Comparison of ENCODE assay signal across 28 cellular contexts in genomic region chr3:135169651-135170050, GRCh38.
"Had no signal": no experiment of that assay in that cellular context is flagged by ENCODE, and none has a peak within 500 bp of the region (broad histone marks: within the 10 kb centered on the region; RNA-seq: fewer than 3 reads in every experiment).

No MANE protein-coding gene starts in this region.

- H3K36me3 ChIP-seq: ascending aorta, breast epithelium, cardiac muscle cell, colonic mucosa, heart right ventricle had no signal

- DNase-seq: activated CD4-positive, alpha-beta memory T cell treated with anti-CD3 and anti-CD28 coated beads for 36 hours; activated CD4-positive, alpha-beta T cell treated with anti-CD3 and anti-CD28 coated beads for 36 hours; activated CD4-positive, alpha-beta T cell treated with anti-CD3 and anti-CD28 coated beads, Interleukin-2, amount 10 ng/mL, durations not matched to agents 24 days and 14 days; activated CD4-positive, CD25-positive, alpha-beta regulatory T cell; activated CD4-positive, CD25-positive, alpha-beta regulatory T cell treated with anti-CD3 and anti-CD28 coated beads, Interleukin-2, amount 50 U/mL, for 72 hours; activated CD8-positive, alpha-beta memory T cell treated with anti-CD3 and anti-CD28 coated beads, Interleukin-2, amount 10 ng/mL, durations not matched to agents 7 days and 5 days; activated CD8-positive, alpha-beta memory T cell treated with anti-CD3 and anti-CD28 coated beads, Interleukin-2, amount 50 U/mL, for 4 hours; activated CD8-positive, alpha-beta T cell treated with anti-CD3 and anti-CD28 coated beads, Interleukin-2, amount 10 ng/mL, durations not matched to agents 7 days and 5 days; activated effector memory CD4-positive, alpha-beta T cell treated with anti-CD3 and anti-CD28 coated beads, Interleukin-2, amount 50 U/mL, for 16 hours; activated naive CD4-positive, alpha-beta T cell treated with anti-CD3 and anti-CD28 coated beads for 36 hours; activated naive CD8-positive, alpha-beta T cell treated with anti-CD3 and anti-CD28 coated beads, Interleukin-2, amount 10 ng/mL, durations not matched to agents 7 days and 5 days; activated T-cell treated with anti-CD3 and anti-CD28 coated beads, Interleukin-2, amount 50 U/mL, for 1 hour; activated T-cell treated with anti-CD3 and anti-CD28 coated beads, Interleukin-2, amount 50 U/mL, for 48 hours; central memory CD4-positive, alpha-beta T cell; cerebellar nuclear complex; colonic mucosa; effector memory CD4-positive, alpha-beta T cell; endodermal cell; foreskin keratinocyte; heart right ventricle; T-helper 1 cell; T-helper 17 cell; T1000 had no signal

- H3K9me3 ChIP-seq: ascending aorta, breast epithelium, colonic mucosa, esophagus muscularis mucosa, gastroesophageal sphincter, heart right ventricle had no signal

- H3K4me3 ChIP-seq: ascending aorta, breast epithelium, cardiac muscle cell, colonic mucosa, esophagus muscularis mucosa, gastroesophageal sphincter, heart right ventricle had no signal

- H3K27ac ChIP-seq: ascending aorta, breast epithelium, cardiac muscle cell, colonic mucosa, esophagus muscularis mucosa, foreskin keratinocyte, gastroesophageal sphincter, heart right ventricle had no signal

- ATAC-seq: activated CD4-positive, alpha-beta T cell treated with anti-CD3 and anti-CD28 coated beads for 36 hours; activated CD8-positive, alpha-beta memory T cell treated with anti-CD3 and anti-CD28 coated beads, Interleukin-2, amount 10 ng/mL, durations not matched to agents 7 days and 5 days; activated CD8-positive, alpha-beta T cell treated with anti-CD3 and anti-CD28 coated beads, Interleukin-2, amount 10 ng/mL, durations not matched to agents 7 days and 5 days; foreskin keratinocyte; gastroesophageal sphincter; heart right ventricle; T-helper 17 cell had no signal

- H3K27me3 ChIP-seq: ascending aorta, breast epithelium, colonic mucosa, esophagus muscularis mucosa, foreskin keratinocyte, gastroesophageal sphincter, heart right ventricle had no signal

- H3K4me1 ChIP-seq: ascending aorta, breast epithelium, colonic mucosa, esophagus muscularis mucosa, foreskin keratinocyte, gastroesophageal sphincter, heart right ventricle had no signal
